1 cellular context compared by ENCODE assay signal in the genomic region with DNA sequence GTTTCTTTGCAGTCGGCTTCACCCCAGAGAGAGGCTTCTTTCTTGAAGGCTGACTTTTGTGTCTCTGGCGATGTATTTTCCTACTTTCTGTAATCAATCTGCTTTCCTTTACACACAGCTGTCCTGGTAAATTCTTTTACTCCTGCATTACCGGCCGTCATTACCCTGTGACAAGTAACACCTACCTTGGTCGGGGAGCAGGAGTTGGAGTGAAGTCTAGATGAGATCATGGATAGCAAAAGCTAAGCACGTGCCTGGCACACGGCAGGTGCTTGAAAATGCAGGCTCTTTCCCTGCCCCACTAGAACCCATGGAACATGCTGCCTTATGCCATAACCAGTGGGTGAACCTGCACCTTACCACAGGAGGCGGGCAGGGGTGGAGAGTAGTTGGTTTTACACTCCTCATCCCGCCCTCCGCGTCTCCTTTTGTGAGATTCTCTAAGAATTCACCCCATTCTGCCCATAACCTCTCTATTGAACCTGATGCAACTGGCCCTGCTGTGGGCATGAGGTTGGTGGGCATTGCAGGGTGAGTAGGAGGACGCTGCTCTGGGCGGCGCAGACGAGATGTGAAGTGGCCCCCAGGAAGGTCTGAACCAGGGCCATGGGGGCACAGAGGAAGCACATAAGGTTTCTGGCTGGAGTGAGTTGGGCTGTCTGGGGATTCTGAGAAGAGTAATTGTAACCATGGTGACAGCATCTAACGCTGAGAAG.
TF ChIP-seq lines count a peak whose summit lies in the region.

No MANE protein-coding gene starts in this region.

TF ChIP-seq in WTC11, 78 proteins besides CTCF, POLR2A, EP300 and RAD21 (continued from another document):
- TF ChIP-seq MXD4 (CRISPR knock-in tag; IDR thresholded peaks at IDR 0.05; ENCODE audit: borderline replicate concordance) (no peak), JUN (CRISPR knock-in tag; IDR thresholded peaks at IDR 0.05) (no peak), ELF4 (CRISPR knock-in tag; IDR thresholded peaks at IDR 0.05; ENCODE audit: low read depth) (no peak), ZNF317 (CRISPR knock-in tag; IDR thresholded peaks at IDR 0.05; ENCODE audit: borderline replicate concordance, low read depth) (no peak), TP53 (CRISPR knock-in tag; IDR thresholded peaks at IDR 0.05) (no peak), JAZF1 (CRISPR knock-in tag; IDR thresholded peaks at IDR 0.05) (no peak), NR1H2 (CRISPR knock-in tag; IDR thresholded peaks at IDR 0.05) (no peak), HMGA2 (CRISPR knock-in tag; IDR thresholded peaks at IDR 0.05) (no peak), SP1 (CRISPR knock-in tag; conservative IDR thresholded peaks at IDR 0.05) (no peak), SOX15 (CRISPR knock-in tag; IDR thresholded peaks at IDR 0.05) (no peak), NFATC4 (CRISPR knock-in tag; IDR thresholded peaks at IDR 0.05) (no peak), ZNF232 (CRISPR knock-in tag; IDR thresholded peaks at IDR 0.05) (no peak), ZNF671 (CRISPR knock-in tag; IDR thresholded peaks at IDR 0.05) (no peak), MYBL2 (CRISPR knock-in tag; IDR thresholded peaks at IDR 0.05) (no peak), ERG (CRISPR knock-in tag; IDR thresholded peaks at IDR 0.05) (no peak)
- TF ChIP-seq, protein P1, sequence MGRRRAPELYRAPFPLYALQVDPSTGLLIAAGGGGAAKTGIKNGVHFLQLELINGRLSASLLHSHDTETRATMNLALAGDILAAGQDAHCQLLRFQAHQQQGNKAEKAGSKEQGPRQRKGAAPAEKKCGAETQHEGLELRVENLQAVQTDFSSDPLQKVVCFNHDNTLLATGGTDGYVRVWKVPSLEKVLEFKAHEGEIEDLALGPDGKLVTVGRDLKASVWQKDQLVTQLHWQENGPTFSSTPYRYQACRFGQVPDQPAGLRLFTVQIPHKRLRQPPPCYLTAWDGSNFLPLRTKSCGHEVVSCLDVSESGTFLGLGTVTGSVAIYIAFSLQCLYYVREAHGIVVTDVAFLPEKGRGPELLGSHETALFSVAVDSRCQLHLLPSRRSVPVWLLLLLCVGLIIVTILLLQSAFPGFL (CRISPR knock-in tag; IDR thresholded peaks at IDR 0.05; ENCODE audit: borderline replicate concordance) = no peak
- TF ChIP-seq, protein P2, sequence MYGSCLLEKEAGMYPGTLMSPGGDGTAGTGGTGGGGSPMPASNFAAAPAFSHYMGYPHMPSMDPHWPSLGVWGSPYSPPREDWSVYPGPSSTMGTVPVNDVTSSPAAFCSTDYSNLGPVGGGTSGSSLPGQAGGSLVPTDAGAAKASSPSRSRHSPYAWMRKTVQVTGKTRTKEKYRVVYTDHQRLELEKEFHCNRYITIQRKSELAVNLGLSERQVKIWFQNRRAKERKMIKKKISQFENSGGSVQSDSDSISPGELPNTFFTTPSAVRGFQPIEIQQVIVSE (CRISPR knock-in tag; IDR thresholded peaks at IDR 0.05; ENCODE audit: borderline replicate concordance) = no peak
